ENCODE assay signal across 9 cellular contexts in genomic region chr9:89418882-89419641, GRCh38.
A peak's percentile ranks its signal among the peaks of the same experiment; 100 is the strongest.
DNase-seq lines count a peak whose midpoint lies in the region; ATAC-seq, FAIRE-seq and TF ChIP-seq lines count a peak whose summit lies in the region.
"Had no signal": no experiment of that assay in that cellular context is flagged by ENCODE, and none has a peak within 500 bp of the region (broad histone marks: within the 10 kb centered on the region; RNA-seq: fewer than 3 reads in every experiment).

No MANE protein-coding gene starts in this region.

- H4K20me1 ChIP-seq in MM.1S (ENCODE audit: insufficient read depth, low read length): no peaks in the 10 kb centered on the region

- TF ChIP-seq POLR2A in vagina (IDR thresholded peaks at IDR 0.05): no peak

- ATAC-seq in GM21390 (IDR thresholded peaks at IDR 0.05; ENCODE audit: unreplicated experiment): peak; percentile 78

- H3K9me2 ChIP-seq in MM.1S (replicated peaks; ENCODE audit: insufficient read depth, low read length): no peaks in the 10 kb centered on the region

- FAIRE-seq in urothelium cell line (lab: Jason Lieb, UNC): no peak
- FAIRE-seq: islet of Langerhans had no signal

- H3K27me3 ChIP-seq in MM.1S (replicated peaks; ENCODE audit: insufficient read depth, low read length): no peaks in the 10 kb centered on the region
- no peaks in the 10 kb centered on the region for H3K27me3 ChIP-seq in vagina
- H3K27me3 ChIP-seq in BE2C: no peaks in the 10 kb centered on the region

- no peak overlapping the region for H3K27ac ChIP-seq in MM.1S (ENCODE audit: low read length)
- no peak overlapping the region for H3K27ac ChIP-seq in vagina

- no peaks in the 10 kb centered on the region for H3K9me3 ChIP-seq in MM.1S (replicated peaks; ENCODE audit: insufficient read depth, low read length)
- no peaks in the 10 kb centered on the region for H3K9me3 ChIP-seq in vagina
- H3K9me3 ChIP-seq in BE2C: no peaks in the 10 kb centered on the region

- peaks cover 14% of the 10 kb centered on the region; the same call in 1 of the 2 replicates for H3K4me1 ChIP-seq in MM.1S (ENCODE audit: low read length)
- H3K4me1 ChIP-seq in vagina: no peaks in the 10 kb centered on the region
- peaks cover 8% of the 10 kb centered on the region; the same call in 1 of the 2 replicates for H3K4me1 ChIP-seq in BE2C

- H3K4me2 ChIP-seq in MM.1S (ENCODE audit: low read depth, low read length): no peak overlapping the region

- H3K79me2 ChIP-seq in MM.1S (ENCODE audit: low read length): peaks cover 100% of the 10 kb centered on the region

- H3F3A ChIP-seq in MM.1S (ENCODE audit: insufficient read depth, low read length): no peaks in the 10 kb centered on the region

- H3K4me3 ChIP-seq in MM.1S (ENCODE audit: low read length): no peak overlapping the region
- H3K4me3 ChIP-seq in vagina: no peak overlapping the region
- H3K4me3 ChIP-seq in BE2C (ENCODE audit: low read depth, low read length): no peak overlapping the region

- TF ChIP-seq CTCF in MM.1S (IDR thresholded peaks at IDR 0.05; ENCODE audit: low read length) (no peak), vagina (IDR thresholded peaks at IDR 0.05) (no peak), BE2C (IDR thresholded peaks at IDR 0.05; ENCODE audit: low read depth, low read length) (no peak)

- no peak overlapping the region for H2AFZ ChIP-seq in MM.1S (ENCODE audit: low read length)

- H3K36me3 ChIP-seq in MM.1S (replicated peaks; ENCODE audit: insufficient read depth, low read length) (no peaks in the 10 kb centered on the region), vagina (no peaks in the 10 kb centered on the region), BE2C (no peaks in the 10 kb centered on the region)

- H3K9ac ChIP-seq in MM.1S (ENCODE audit: low read length): no peak overlapping the region

- DNase-seq in MM.1S (peak; percentile 4), A172 (ENCODE audit: low spot score) (no peak), vagina (ENCODE audit: extremely low spot score in 2 of 2) (no peak), urothelium cell line (ENCODE audit: low spot score) (no peak), BE2C (no peak)
- peak; percentile 70 for DNase-seq in activated gamma-delta T cell treated with anti-CD3 and anti-CD28 coated beads, Interleukin-2, amount 50 U/mL, for 16 hours (ENCODE audit: low read depth)
- DNase-seq in stimulated activated CD4-positive, alpha-beta T cell treated with anti-CD3 and anti-CD28 coated beads, TNF-alpha, amount 100 ng/mL, for 4 hours (ENCODE audit: low read depth in 3 of 3): peak in 2 of 3 experiments; percentile 53 to 63

- intact Hi-C loops in vagina (cut with DNase I): no loop called here

Comparison
In these comparisons a context has a peak if more than half of its experiments do, and no peak if none do; other contexts are left out.
1. DNase-seq: peak in MM.1S (single experiment), activated gamma-delta T cell treated with anti-CD3 and anti-CD28 coated beads, Interleukin-2, amount 50 U/mL, for 16 hours (single experiment) and stimulated activated CD4-positive, alpha-beta T cell treated with anti-CD3 and anti-CD28 coated beads, TNF-alpha, amount 100 ng/mL, for 4 hours (2 of 3); none in A172 (single experiment), vagina (0 of 2), urothelium cell line (single experiment) and BE2C (single experiment).